ENCODE assay signal across 1 cellular context in genomic region chr12:103645202-103645601, GRCh38.
TF ChIP-seq lines count a peak whose summit lies in the region.

No MANE protein-coding gene starts in this region.

TF ChIP-seq in IMR-90, 13 proteins besides CTCF, POLR2A, EP300 and RAD21:
- no peak for TF ChIP-seq NFE2L2 (IDR thresholded peaks at IDR 0.05; ENCODE audit: low read depth, low read length)
- no peak for TF ChIP-seq CHD1 (IDR thresholded peaks at IDR 0.05; ENCODE audit: low read depth, low read length)
- TF ChIP-seq MAFK (IDR thresholded peaks at IDR 0.05; ENCODE audit: low read depth, low read length) = no peak
- TF ChIP-seq MXI1 (IDR thresholded peaks at IDR 0.05; ENCODE audit: borderline replicate concordance, low read depth, low read length) = no peak
- no peak for TF ChIP-seq SMC3 (IDR thresholded peaks at IDR 0.05; ENCODE audit: low read depth, low read length)
- no peak for TF ChIP-seq ELK1 (IDR thresholded peaks at IDR 0.05; ENCODE audit: borderline replicate concordance, low read depth, low read length)
- TF ChIP-seq CEBPB (IDR thresholded peaks at IDR 0.05; ENCODE audit: low read depth, low read length) = no peak
- TF ChIP-seq RFX5 (IDR thresholded peaks at IDR 0.05; ENCODE audit: low read depth, low read length) = no peak
- TF ChIP-seq BHLHE40 (IDR thresholded peaks at IDR 0.05; ENCODE audit: low read depth, low read length) = no peak
- no peak for TF ChIP-seq RCOR1 (IDR thresholded peaks at IDR 0.05; ENCODE audit: insufficient replicate concordance, low read length)
- TF ChIP-seq FOS (IDR thresholded peaks at IDR 0.05; ENCODE audit: low read depth, low read length) = no peak
- no peak for TF ChIP-seq MAZ (IDR thresholded peaks at IDR 0.05; ENCODE audit: borderline replicate concordance, low read depth, low read length)
- TF ChIP-seq USF2 (IDR thresholded peaks at IDR 0.05; ENCODE audit: low read depth, low read length) = no peak
